ENCODE assay signal across 8 cellular contexts in the genomic region with DNA sequence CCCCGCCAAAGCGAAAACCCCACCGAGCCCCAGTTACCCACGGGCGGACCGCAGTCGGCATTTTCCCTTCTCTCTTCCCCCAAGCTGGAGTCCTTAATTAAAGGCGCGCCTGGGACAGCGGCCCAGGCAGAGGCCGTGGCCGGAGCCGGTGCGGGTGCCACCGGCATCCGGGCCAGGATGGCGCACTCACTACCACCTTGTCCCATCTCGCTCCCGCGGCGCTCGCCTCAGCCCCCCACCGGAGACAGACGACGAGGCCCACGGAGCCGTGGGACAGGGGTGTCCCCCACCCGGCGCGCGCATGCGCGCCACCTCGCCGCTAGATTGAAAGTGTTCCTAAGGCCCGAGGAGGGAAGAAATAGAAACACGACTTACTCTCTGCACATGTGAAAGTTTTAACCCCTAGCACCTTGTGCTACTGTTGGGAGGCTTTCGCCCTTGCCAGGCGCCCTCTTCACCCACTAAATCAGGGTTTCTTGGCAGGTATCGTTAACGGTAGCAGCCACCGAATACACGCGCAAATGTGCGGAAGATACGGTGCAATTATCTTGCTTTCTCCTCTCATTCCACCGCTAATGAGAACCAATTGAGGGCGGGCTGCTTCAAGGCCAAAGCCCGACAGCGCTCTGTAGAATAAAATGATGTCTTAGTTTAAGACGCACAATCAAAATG.
DNase-seq lines count a peak whose midpoint lies in the region; ATAC-seq, FAIRE-seq and TF ChIP-seq lines count a peak whose summit lies in the region.

No MANE protein-coding gene starts in this region.

- 0 to 30% (median 12%) methylated on average over 30 to 51 of the region's 51 CpGs for WGBS in small intestine, 3 donors

- H3K4me1 ChIP-seq in ACC112 (ENCODE audit: control insufficient read depth, insufficient read depth, low read length, unreplicated experiment) = no peaks in the 10 kb centered on the region
- peaks cover 13% of the 10 kb centered on the region for H3K4me1 ChIP-seq in OCI-LY3 (ENCODE audit: low read length)
- H3K4me1 ChIP-seq in iPS-18a (ENCODE audit: control insufficient read depth, low read depth, low read length) = peaks cover 29% of the 10 kb centered on the region
- no peaks in the 10 kb centered on the region for H3K4me1 ChIP-seq in small intestine (ENCODE audit: control insufficient read depth in 2 of 2, insufficient read depth in 1 of 2, low read depth in 1 of 2, low read length in 1 of 2)

- DNase-seq in anterior cingulate cortex (lab: John Stamatoyannopoulos, UW) = peak in 36 of 58 donors; percentile 0 to 32 (median 8)
- DNase-seq in small intestine = peak; percentile 11
- no peak for DNase-seq in foreskin melanocyte
- DNase-seq in NCI-H1930 (lab: John Stamatoyannopoulos, UW) = no peak

- H3K36me3 ChIP-seq in ACC112 (ENCODE audit: insufficient read depth, low read length) (no peaks in the 10 kb centered on the region), OCI-LY3 (replicated peaks; ENCODE audit: low read depth, low read length) (peaks cover 16% of the 10 kb centered on the region), iPS-18a (ENCODE audit: control insufficient read depth, low read depth, low read length) (peaks cover 22% of the 10 kb centered on the region), small intestine (ENCODE audit: control insufficient read depth in 2 of 2, insufficient read depth in 2 of 2, low read length in 2 of 2) (no peaks in the 10 kb centered on the region)

- H3K9ac ChIP-seq in OCI-LY3 (ENCODE audit: low read length) = peak overlapping the region; percentile 92
- H3K9ac ChIP-seq in iPS-18a (ENCODE audit: low read length) = peak overlapping the region; percentile 100

- no peak for FAIRE-seq in small intestine (lab: Jason Lieb, UNC)

- H3K4me2 ChIP-seq in OCI-LY3 (ENCODE audit: low read length) = peak overlapping the region; percentile 63

- H3K9me3 ChIP-seq in OCI-LY3 (ENCODE audit: insufficient read depth, low read length) (no peaks in the 10 kb centered on the region), iPS-18a (ENCODE audit: control insufficient read depth, low read depth, low read length) (no peaks in the 10 kb centered on the region), small intestine (ENCODE audit: control insufficient read depth, low read depth) (no peaks in the 10 kb centered on the region)

- H3K4me3 ChIP-seq in ACC112 (ENCODE audit: low read depth, low read length) = peak overlapping the region; percentile 71
- peak overlapping the region; percentile 93 for H3K4me3 ChIP-seq in OCI-LY3 (ENCODE audit: low read length)
- H3K4me3 ChIP-seq in iPS-18a (ENCODE audit: low read length) = peak overlapping the region; percentile 98
- H3K4me3 ChIP-seq in small intestine (ENCODE audit: low read depth in 1 of 2, low read length in 2 of 2) = peak overlapping the region; percentile 23 to 59

- ATAC-seq in GM19463 (IDR thresholded peaks at IDR 0.05; ENCODE audit: unreplicated experiment) = peak; percentile 46

- no peak for TF ChIP-seq CTCF in OCI-LY3 (IDR thresholded peaks at IDR 0.05; ENCODE audit: low read depth, low read length)

- peaks cover 40% of the 10 kb centered on the region for H3K27me3 ChIP-seq in ACC112 (ENCODE audit: insufficient read depth, low read length)
- 0 out of 2 replicates have a peak, but pooled peaks cover 3% of the 10 kb centered on the region for H3K27me3 ChIP-seq in OCI-LY3 (ENCODE audit: low read depth, low read length)
- H3K27me3 ChIP-seq in iPS-18a (ENCODE audit: control insufficient read depth, insufficient read depth, low read length) = no peaks in the 10 kb centered on the region
- peaks cover 0 to 2% of the 10 kb centered on the region in 2 donors for H3K27me3 ChIP-seq in small intestine (ENCODE audit: control insufficient read depth in 2 of 2, insufficient read depth in 2 of 2, low read length in 2 of 2)

- no peak overlapping the region for H3K27ac ChIP-seq in ACC112 (ENCODE audit: low read depth, low read length)
- peak overlapping the region; percentile 55 for H3K27ac ChIP-seq in OCI-LY3 (ENCODE audit: low read length)
- H3K27ac ChIP-seq in iPS-18a (ENCODE audit: low read length) = peak overlapping the region; percentile 77
- no peak overlapping the region for H3K27ac ChIP-seq in small intestine (ENCODE audit: low read depth in 1 of 2, low read length in 1 of 2)

- peak overlapping the region; percentile 65 for H2AFZ ChIP-seq in ACC112 (ENCODE audit: low read length, unreplicated experiment)
- H2AFZ ChIP-seq in OCI-LY3 (ENCODE audit: low read depth, low read length) = peak overlapping the region; percentile 47; the same call in 1 of the 2 replicates

- H3K79me2 ChIP-seq in ACC112 (ENCODE audit: control insufficient read depth, insufficient read depth, low read length, unreplicated experiment) = no peaks in the 10 kb centered on the region
- H3K79me2 ChIP-seq in OCI-LY3 (ENCODE audit: low read length) = peaks cover 24% of the 10 kb centered on the region

- H4K20me1 ChIP-seq in OCI-LY3 (ENCODE audit: insufficient read depth, low read length) = no peaks in the 10 kb centered on the region

Comparison
In these comparisons a context has a peak if more than half of its experiments do, and no peak if none do; other contexts are left out.
1. H3K27ac ChIP-seq: peak in OCI-LY3 (single experiment) and iPS-18a (single experiment); none in ACC112 (single experiment) and small intestine (0 of 2).
2. H3K4me3 ChIP-seq: peak in every context shown above with its lines; median percentile 98 in iPS-18a; 93 in OCI-LY3; 71 in ACC112; 41 in small intestine.
3. DNase-seq: peak in anterior cingulate cortex (36 of 58) and small intestine (single experiment); none in foreskin melanocyte (single experiment) and NCI-H1930 (0 of 2).